ENCODE assay signal across 7 cellular contexts in the genomic region with DNA sequence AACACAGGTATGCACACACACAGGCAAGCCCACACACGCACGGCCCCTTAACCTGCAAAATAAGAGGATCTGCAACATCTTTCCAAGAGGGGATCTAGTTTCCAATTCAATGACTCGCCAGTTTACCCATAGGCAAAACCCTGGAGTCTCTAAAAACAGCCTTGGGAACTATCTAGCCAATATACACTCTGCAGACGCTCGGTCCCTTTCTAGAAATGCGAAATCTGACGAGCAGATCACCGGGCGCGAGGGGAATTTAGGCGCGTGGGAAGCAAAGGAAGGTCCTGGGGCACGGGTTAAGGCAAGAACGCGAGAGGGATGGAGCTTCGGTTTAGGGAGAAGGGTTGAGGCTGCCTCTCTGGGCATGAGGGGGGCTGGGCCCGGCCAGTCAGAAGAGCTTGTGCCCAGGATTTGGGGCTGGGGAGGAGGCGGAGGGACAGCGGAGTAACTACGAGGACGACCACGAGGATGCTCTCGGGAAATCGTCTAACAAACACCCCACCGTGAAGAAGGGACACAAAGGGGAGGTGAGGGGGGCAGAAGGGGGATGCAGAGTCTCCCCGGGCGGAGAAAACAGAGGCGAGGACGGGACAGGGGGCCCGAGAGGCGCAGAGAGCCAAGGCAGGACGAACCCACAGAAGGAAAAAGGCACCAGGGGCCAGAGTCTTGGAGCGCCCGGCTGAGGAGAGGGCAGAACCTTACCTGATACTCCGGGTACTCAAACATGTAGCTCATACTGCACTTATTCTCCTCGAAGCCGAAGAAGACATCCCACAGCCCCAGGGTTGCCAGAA. TPM values are rescaled to one million over a fixed set of nuclear protein-coding genes. Genes with fewer than 3 reads are reported as not detected.
DNase-seq lines count a peak whose midpoint lies in the region; ATAC-seq and TF ChIP-seq lines count a peak whose summit lies in the region.

No MANE protein-coding gene starts in this region.

- peak overlapping the region; percentile 100 for H3K4me3 Mint-ChIP-seq in T-helper 17 cell

- H3K9me3 ChIP-seq in T-helper 17 cell (ENCODE audit: control insufficient read depth, low read length, poor library complexity, severe bottlenecking), result no peaks in the 10 kb centered on the region

- H4K20me1 ChIP-seq in KMS-11 (ENCODE audit: insufficient read depth), result no peaks in the 10 kb centered on the region

- intact Hi-C loops in left colon (cut with DNase I, micrococcal nuclease), result no loop called here

- peak overlapping the region; percentile 82 for H3K4me2 ChIP-seq in KMS-11

- H3K4me1 ChIP-seq in KMS-11 (ENCODE audit: low read depth, poor library complexity, severe bottlenecking), result peaks cover 26% of the 10 kb centered on the region

- H2AFZ ChIP-seq in KMS-11 (ENCODE audit: low read depth), result peak overlapping the region; percentile 96

- H3K9ac ChIP-seq in KMS-11, result peak overlapping the region; percentile 66

- TF ChIP-seq CTCF in GM06990 (IDR thresholded peaks at IDR 0.05; ENCODE audit: insufficient read depth, low read length, poor library complexity, severe bottlenecking) (no peak), KMS-11 (conservative IDR thresholded peaks at IDR 0.05; ENCODE audit: low read depth, low read length) (no peak)

- H3K79me2 ChIP-seq in KMS-11 (ENCODE audit: insufficient read depth, low read depth), result peaks cover 12% of the 10 kb centered on the region; the same call in 1 of the 2 replicates

- peak overlapping the region; percentile 37; the same call in 1 of the 2 replicates for H3K27ac ChIP-seq in KMS-11

- H3K36me3 Mint-ChIP-seq in T-helper 17 cell (ENCODE audit: low read depth), result peaks cover 10% of the 10 kb centered on the region

- H3K27ac Mint-ChIP-seq in T-helper 17 cell, result peak overlapping the region; percentile 97

- H3K4me3 ChIP-seq in GM06990 (replicated peaks; ENCODE audit: low read depth, low read length) (peak overlapping the region; percentile 92), KMS-11 (IDR thresholded peaks at IDR 0.05; ENCODE audit: insufficient read depth, low read depth, low read length) (peak overlapping the region; percentile 93)

- ATAC-seq in GM21825 (IDR thresholded peaks at IDR 0.05; ENCODE audit: unreplicated experiment), result peak; percentile 27
- peak; percentile 38 for ATAC-seq in T-helper 17 cell
- ATAC-seq in left colon, result peak; percentile 26

- DNase-seq in GM06990 (ENCODE audit: extremely low read depth, insufficient read length) (no peak), T-helper 17 cell (peak in 2 of 3 donors; percentile 7 to 8), cerebellum (ENCODE audit: low spot score) (peak; percentile 41), left colon (peak; percentile 41 to 51)
- peak; percentile 47 to 49 for DNase-seq in stimulated activated CD4-positive, alpha-beta T cell treated with anti-CD3 and anti-CD28 coated beads, Interleukin-2, amount 100 ng/mL, for 24 hours

- H3K27me3 Mint-ChIP-seq in T-helper 17 cell, result no peaks in the 10 kb centered on the region

- H3K36me3 ChIP-seq in GM06990 (ENCODE audit: control insufficient read depth, insufficient read depth, low read length) (no peaks in the 10 kb centered on the region), KMS-11 (ENCODE audit: insufficient read depth) (no peaks in the 10 kb centered on the region)

- H3K4me1 Mint-ChIP-seq in T-helper 17 cell, result peaks cover 38% of the 10 kb centered on the region

- no peaks in the 10 kb centered on the region for H3K27me3 ChIP-seq in GM06990 (replicated peaks; ENCODE audit: control insufficient read depth, insufficient read depth, low read length)
- no peaks in the 10 kb centered on the region for H3K27me3 ChIP-seq in KMS-11 (ENCODE audit: insufficient read depth, low read depth)

RNA-seq across cellular contexts. Expression of a gene that starts 0.5 kb away (rescaled TPM):
- total RNA-seq in T-helper 17 cell (10 to 100 TPM; 14.9 to 17.7 TPM), cerebellum (136 TPM), left colon (10 to 100 TPM; 15.0 to 17.2 TPM)
